In genomic region chr5:154783774-154784460, GRCh38 we compare ENCODE assay signal across 8 cellular contexts. TPM values are rescaled to one million over a fixed set of nuclear protein-coding genes. Genes with fewer than 3 reads are reported as not detected.
A peak's percentile ranks its signal among the peaks of the same experiment; 100 is the strongest.
DNase-seq lines count a peak whose midpoint lies in the region; ATAC-seq and TF ChIP-seq lines count a peak whose summit lies in the region.

No MANE protein-coding gene starts in this region.

- no peak overlapping the region for H2AFZ ChIP-seq in neural progenitor cell (replicated peaks)

- DNase-seq in activated naive CD8-positive, alpha-beta T cell treated with anti-CD3 and anti-CD28 coated beads for 36 hours = no peak
- DNase-seq in neural progenitor cell (ENCODE audit: low spot score) = no peak
- DNase-seq in mucosa of gallbladder (ENCODE audit: low spot score) = no peak
- DNase-seq in A172 (ENCODE audit: low spot score) = no peak
- no peak for DNase-seq in Peyer's patch
- DNase-seq in LoVo (ENCODE audit: low spot score) = no peak

- peaks cover 92% of the 10 kb centered on the region for H3K4me1 Mint-ChIP-seq in activated naive CD8-positive, alpha-beta T cell treated with anti-CD3 and anti-CD28 coated beads for 36 hours
- H3K4me1 Mint-ChIP-seq in neural progenitor cell = peaks cover 47% of the 10 kb centered on the region

- H3K27ac ChIP-seq in neural progenitor cell = no peak overlapping the region
- no peak overlapping the region for H3K27ac ChIP-seq in Peyer's patch

- H3F3A ChIP-seq in neural progenitor cell (ENCODE audit: low read depth) = peaks cover 7% of the 10 kb centered on the region

- H3K36me3 ChIP-seq in neural progenitor cell = no peaks in the 10 kb centered on the region
- no peaks in the 10 kb centered on the region for H3K36me3 ChIP-seq in Peyer's patch

- H3K27ac Mint-ChIP-seq in activated naive CD8-positive, alpha-beta T cell treated with anti-CD3 and anti-CD28 coated beads for 36 hours = peak overlapping the region; percentile 68
- H3K27ac Mint-ChIP-seq in neural progenitor cell = no peak overlapping the region

- H3K27me3 ChIP-seq in neural progenitor cell (no peaks in the 10 kb centered on the region), Peyer's patch (no peaks in the 10 kb centered on the region)

- no peak for TF ChIP-seq CTCF in neural progenitor cell (IDR thresholded peaks at IDR 0.05)
- TF ChIP-seq CTCF in Peyer's patch (IDR thresholded peaks at IDR 0.05) = no peak

- no peaks in the 10 kb centered on the region for H3K27me3 Mint-ChIP-seq in activated naive CD8-positive, alpha-beta T cell treated with anti-CD3 and anti-CD28 coated beads for 36 hours
- peaks cover 2% of the 10 kb centered on the region for H3K27me3 Mint-ChIP-seq in neural progenitor cell (ENCODE audit: insufficient read depth, low read depth)

- peaks cover 94% of the 10 kb centered on the region for H4K20me1 ChIP-seq in neural progenitor cell (ENCODE audit: low read depth)

- ATAC-seq in GM18909 (IDR thresholded peaks at IDR 0.05; ENCODE audit: poor library complexity, unreplicated experiment) (peak; percentile 77), HG02798 (IDR thresholded peaks at IDR 0.05; ENCODE audit: poor library complexity, unreplicated experiment) (peak; percentile 78)

- TF ChIP-seq POLR2A in Peyer's patch (IDR thresholded peaks at IDR 0.05) = no peak

- H3K9me3 Mint-ChIP-seq in activated naive CD8-positive, alpha-beta T cell treated with anti-CD3 and anti-CD28 coated beads for 36 hours = no peaks in the 10 kb centered on the region
- no peaks in the 10 kb centered on the region for H3K9me3 Mint-ChIP-seq in neural progenitor cell

- peaks cover 100% of the 10 kb centered on the region for H3K79me2 ChIP-seq in neural progenitor cell (ENCODE audit: low read depth)

- H3K4me2 ChIP-seq in neural progenitor cell = peak overlapping the region; percentile 42

- peaks cover 41% of the 10 kb centered on the region for H3K4me1 ChIP-seq in neural progenitor cell
- H3K4me1 ChIP-seq in Peyer's patch = peaks cover 5 to 71% (median 26%) of the 10 kb centered on the region in 4 donors

- no peak overlapping the region for H3K9ac ChIP-seq in neural progenitor cell

- H3K4me3 ChIP-seq in neural progenitor cell (no peak overlapping the region), Peyer's patch (no peak overlapping the region)

- H3K4me3 Mint-ChIP-seq in activated naive CD8-positive, alpha-beta T cell treated with anti-CD3 and anti-CD28 coated beads for 36 hours = no peak overlapping the region
- H3K4me3 Mint-ChIP-seq in neural progenitor cell = no peak overlapping the region

- H3K36me3 Mint-ChIP-seq in activated naive CD8-positive, alpha-beta T cell treated with anti-CD3 and anti-CD28 coated beads for 36 hours = peaks cover 28% of the 10 kb centered on the region
- H3K36me3 Mint-ChIP-seq in neural progenitor cell = peaks cover 14% of the 10 kb centered on the region

- H3K9me3 ChIP-seq in neural progenitor cell (ENCODE audit: low read depth) (no peaks in the 10 kb centered on the region), Peyer's patch (no peaks in the 10 kb centered on the region)

RNA-seq across cellular contexts. Expression of gene LARP1, which starts 28.7 kb away (rescaled TPM):
- total RNA-seq in activated naive CD8-positive, alpha-beta T cell treated with anti-CD3 and anti-CD28 coated beads for 36 hours = 100 to 1,000 TPM; 285 to 292 TPM
- 53.8 and 85.2 TPM in 2 replicates for total RNA-seq in neural progenitor cell (ENCODE audit: low replicate concordance)
- total RNA-seq in mucosa of gallbladder = 190 TPM
- 76.1 and 78.4 TPM in 2 replicates for total RNA-seq in A172 (2014; rRNA removed; shearing (Covaris generic))
- 100 to 1,000 TPM in 3 of 4 donors, 10 to 100 TPM in 1; 84.1 to 177 (median 127) TPM for total RNA-seq in Peyer's patch
